ENCODE assay signal across 8 cellular contexts in the genomic region with DNA sequence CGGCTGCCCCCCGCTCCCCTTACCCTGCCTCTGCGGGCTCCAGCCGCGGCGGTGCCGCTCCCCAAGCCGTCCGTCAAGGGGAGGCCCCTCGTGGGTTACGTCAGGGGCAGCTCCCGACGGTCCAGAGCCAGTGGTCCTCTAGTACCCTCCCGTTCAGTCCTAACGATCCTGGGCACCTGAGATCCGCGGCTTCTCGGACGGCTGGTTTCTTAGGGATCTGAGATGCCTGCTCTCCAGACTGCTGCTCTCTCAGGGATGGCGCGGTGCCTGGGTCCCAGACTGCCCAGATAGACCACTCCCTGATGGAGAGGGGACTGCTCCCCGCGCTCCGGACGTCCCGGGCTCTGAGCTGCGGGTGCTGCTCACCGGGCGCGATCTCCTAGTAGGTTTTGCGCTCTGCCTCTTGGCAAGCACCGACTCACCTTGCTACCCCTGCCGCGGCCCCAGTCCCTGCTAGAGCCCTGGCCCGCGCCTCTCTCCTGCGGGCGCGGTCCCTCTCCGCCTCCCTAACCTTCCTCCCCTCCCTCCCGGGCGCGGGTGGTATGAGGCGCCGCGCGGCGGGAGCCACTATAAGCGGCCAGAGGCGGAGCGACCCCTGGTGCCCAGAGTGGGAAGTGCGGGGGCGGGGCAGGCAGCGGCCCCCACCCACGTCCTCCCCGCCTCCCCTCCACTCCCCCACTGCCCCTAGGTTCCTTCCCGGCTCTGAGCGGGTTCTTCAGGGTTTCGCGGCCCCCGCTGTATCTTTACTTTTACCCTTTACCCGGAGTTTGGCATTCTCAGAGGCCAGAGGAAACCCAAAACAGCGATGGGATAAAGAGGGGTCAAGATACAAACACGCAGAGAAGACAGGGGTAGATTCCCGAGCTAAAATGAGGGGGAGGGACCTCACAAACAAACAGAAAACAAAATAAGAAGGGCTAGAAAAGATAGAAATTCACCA. TPM values are rescaled to one million over a fixed set of nuclear protein-coding genes. Genes with fewer than 3 reads are reported as not detected.
A peak's percentile ranks its signal among the peaks of the same experiment; 100 is the strongest.
DNase-seq lines count a peak whose midpoint lies in the region; ATAC-seq and TF ChIP-seq lines count a peak whose summit lies in the region.

Gene C1QL4 (minus strand): TSS at position 544 of the 940 bp plus-strand sequence. CDS start 711 bp downstream, outside the sequence.

- H3K4me1 ChIP-seq in adipocyte (ENCODE audit: control insufficient read depth, insufficient read depth, low read length) (no peaks in the 10 kb centered on the region), psoas muscle (no peaks in the 10 kb centered on the region), urinary bladder (ENCODE audit: insufficient read depth) (no peaks in the 10 kb centered on the region)

- H3K4me3 ChIP-seq in adipocyte (ENCODE audit: low read length) (peak within 1 kb of the TSS; percentile 63), psoas muscle (peak within 1 kb of the TSS; percentile 58), urinary bladder (ENCODE audit: low read depth, low read length) (peak within 1 kb of the TSS; percentile 7)

- peaks cover 72% of the 10 kb centered on the region for H3K27me3 ChIP-seq in adipocyte (replicated peaks; ENCODE audit: control insufficient read depth, insufficient read depth, low read length)
- peaks cover 0 to 62% (median 22%) of the 10 kb centered on the region in 3 donors for H3K27me3 ChIP-seq in psoas muscle (ENCODE audit: insufficient read depth in 3 of 3, low read length in 2 of 3)

- H3K9me3 ChIP-seq in adipocyte (ENCODE audit: control insufficient read depth, low read length), result no peaks in the 10 kb centered on the region
- H3K9me3 ChIP-seq in psoas muscle, result no peaks in the 10 kb centered on the region

- TF ChIP-seq CTCF in psoas muscle (IDR thresholded peaks at IDR 0.05), result peak; percentile 94

- WGBS in psoas muscle, 3 donors, result 1 to 2% (median 2%) methylated on average over 57 to 65 of the region's 65 CpGs
- WGBS in urinary bladder, result 1% methylated on average over 65 of the region's 65 CpGs

- peak in 11 of 14 donors; percentile 16 to 82 (median 43) for DNase-seq in C1 segment of cervical spinal cord (lab: John Stamatoyannopoulos, UW)
- DNase-seq in NAMALWA (ENCODE audit: low spot score), result peak; percentile 82
- peak; percentile 75 to 85 (median 80) for DNase-seq in T-helper 1 cell
- DNase-seq in adipocyte (ENCODE audit: low read depth), result peak; percentile 94
- peak; percentile 90 for DNase-seq in left ventricle myocardium superior
- peak; percentile 84 to 91 for DNase-seq in psoas muscle

- H3K36me3 ChIP-seq in adipocyte (ENCODE audit: control insufficient read depth, insufficient read depth, low read length, severe bottlenecking) (no peaks in the 10 kb centered on the region), psoas muscle (ENCODE audit: insufficient read depth in 1 of 2, low read depth in 1 of 2) (no peaks in the 10 kb centered on the region), urinary bladder (ENCODE audit: insufficient read depth) (no peaks in the 10 kb centered on the region)

- intact Hi-C loops in left ventricle myocardium superior (cut with micrococcal nuclease) (no loop called here), psoas muscle (cut with DNase I) (loop anchor here in 1 of 2 donors (5.0 kb wide), 1 partner anchor 45 kb away; no protein-coding TSS in a partner anchor)

- H3K27ac ChIP-seq in psoas muscle (no peak within 1 kb of the TSS), urinary bladder (ENCODE audit: low read depth) (no peak within 1 kb of the TSS)

- ATAC-seq in GM21381 (IDR thresholded peaks at IDR 0.05; ENCODE audit: unreplicated experiment) (peak; percentile 58), left ventricle myocardium superior (peak; percentile 90), psoas muscle (peak; percentile 83 to 96 (median 91))

- H3K9ac ChIP-seq in adipocyte (ENCODE audit: low read length), result no peak within 1 kb of the TSS

RNA-seq across cellular contexts. Expression of gene C1QL4, which starts in this region (rescaled TPM):
- not detected for total RNA-seq in left ventricle myocardium superior
- total RNA-seq in psoas muscle, result not detected
- polyA plus RNA-seq in psoas muscle, result not detected
- total RNA-seq in urinary bladder, result not detected
- not detected for polyA plus RNA-seq in urinary bladder

Comparison
In these comparisons a context has a peak if more than half of its experiments do, and no peak if none do; other contexts are left out.
1. Peak in DNase-seq and ATAC-seq in left ventricle myocardium superior; RNA of the gene not detected or under 1 TPM.
2. Peak in DNase-seq, ATAC-seq and H3K4me3 ChIP-seq in psoas muscle; RNA of the gene not detected or under 1 TPM.
3. DNase-seq: peak in every context shown above with its lines; median percentile 94 in adipocyte; 90 in left ventricle myocardium superior; 88 in psoas muscle; 82 in NAMALWA; 80 in T-helper 1 cell; 43 in C1 segment of cervical spinal cord.
4. H3K4me3 ChIP-seq: peak in every context shown above with its lines; median percentile 63 in adipocyte; 58 in psoas muscle; 7 in urinary bladder.